12 cellular contexts compared by ENCODE assay signal in the genomic region with DNA sequence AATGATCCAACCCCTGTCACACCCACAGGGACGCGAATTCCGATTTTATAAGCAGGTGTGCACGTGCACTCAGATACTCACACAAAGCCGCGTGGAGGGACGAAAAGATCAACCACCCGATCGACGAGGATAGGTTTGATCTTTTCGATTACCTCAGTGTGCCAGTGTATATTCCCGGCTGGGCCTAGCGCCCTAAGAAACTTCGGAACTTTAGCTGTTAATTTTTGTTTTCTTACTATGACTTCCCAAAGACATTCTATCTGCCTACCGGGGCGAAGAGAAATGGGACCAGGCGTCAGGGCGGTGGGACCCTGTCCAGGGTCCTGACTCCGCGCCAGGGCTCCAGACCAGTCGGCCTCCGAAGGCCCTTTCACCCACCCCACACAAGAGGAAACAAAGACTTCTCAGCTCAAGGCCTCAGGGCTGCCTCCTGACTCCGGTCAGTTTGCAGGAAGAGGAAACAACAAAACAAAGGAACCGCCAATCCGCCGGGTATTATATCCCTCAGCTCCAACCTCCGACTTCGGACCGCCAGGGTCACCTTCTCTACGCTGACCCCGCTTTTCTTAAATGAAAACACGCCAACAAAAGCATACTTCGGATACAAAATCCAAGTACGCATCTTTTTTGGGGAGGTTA. TPM values are rescaled to one million over a fixed set of nuclear protein-coding genes. Genes with fewer than 3 reads are reported as not detected.
DNase-seq lines count a peak whose midpoint lies in the region; ATAC-seq and TF ChIP-seq lines count a peak whose summit lies in the region.
"Had no signal": no experiment of that assay in that cellular context is flagged by ENCODE, and none has a peak within 500 bp of the region (broad histone marks: within the 10 kb centered on the region; RNA-seq: fewer than 3 reads in every experiment).

No MANE protein-coding gene starts in this region.

- no peaks in the 10 kb centered on the region for H3K9me3 ChIP-seq in right lobe of liver
- H3K9me3 ChIP-seq in thoracic aorta, result no peaks in the 10 kb centered on the region

- intact Hi-C loops in right lobe of liver (cut with DNase I), result loop anchor here (5.0 to 10.0 kb wide), 4 partner anchors 181 to 671 kb away; no protein-coding TSS in a partner anchor
- intact Hi-C loops in activated CD4-positive, alpha-beta memory T cell treated with anti-CD3 and anti-CD28 coated beads for 36 hours (cut with micrococcal nuclease), result loop anchor here (5.0 to 10.0 kb wide), 2 partner anchors 801 to 934 kb away; no protein-coding TSS in a partner anchor

- no peak for DNase-seq in activated naive CD4-positive, alpha-beta T cell treated with anti-CD3 and anti-CD28 coated beads, Interleukin-2, amount 10 ng/mL, durations not matched to agents 7 days and 5 days
- DNase-seq in activated naive CD4-positive, alpha-beta T cell treated with Interleukin-2 at 50 U/mL for 16 hours, result no peak
- DNase-seq in right lobe of liver (peak in 2 of 3 donors; percentile 61 to 65), thoracic aorta (ENCODE audit: low spot score) (no peak), SK-N-DZ (ENCODE audit: low spot score) (no peak)
- DNase-seq in activated CD4-positive, alpha-beta memory T cell treated with anti-CD3 and anti-CD28 coated beads for 36 hours, result no peak
- DNase-seq: ACHN, cortex of kidney, KG1 had no signal

- no peaks in the 10 kb centered on the region for H3K9me3 Mint-ChIP-seq in activated naive CD4-positive, alpha-beta T cell treated with anti-CD3 and anti-CD28 coated beads, Interleukin-2, amount 10 ng/mL, durations not matched to agents 7 days and 5 days
- peaks cover 0 to 4% (median 0%) of the 10 kb centered on the region in 5 experiments for H3K9me3 Mint-ChIP-seq in brain
- no peaks in the 10 kb centered on the region for H3K9me3 Mint-ChIP-seq in activated CD4-positive, alpha-beta memory T cell treated with anti-CD3 and anti-CD28 coated beads for 36 hours

- H3K4me3 ChIP-seq in right lobe of liver (peak overlapping the region; percentile 66 to 82 (median 81)), thoracic aorta (peak overlapping the region; percentile 38)

- peaks cover 21% of the 10 kb centered on the region for H3K4me1 Mint-ChIP-seq in activated naive CD4-positive, alpha-beta T cell treated with anti-CD3 and anti-CD28 coated beads, Interleukin-2, amount 10 ng/mL, durations not matched to agents 7 days and 5 days
- H3K4me1 Mint-ChIP-seq in brain, result peaks cover 43% of the 10 kb centered on the region
- H3K4me1 Mint-ChIP-seq in activated CD4-positive, alpha-beta memory T cell treated with anti-CD3 and anti-CD28 coated beads for 36 hours (ENCODE audit: low read depth), result peaks cover 43% of the 10 kb centered on the region

- POLR2A ChIA-PET in activated CD4-positive, alpha-beta memory T cell treated with anti-CD3 and anti-CD28 coated beads for 36 hours (lab: Charles Lee), result interaction anchor here (0.8 kb wide), 1 partner anchor 10 kb away, joined by 3 read pairs; no protein-coding TSS in a partner anchor

- H3K27ac ChIP-seq in right lobe of liver, result peak overlapping the region; percentile 82 to 98 (median 83)
- no peak overlapping the region for H3K27ac ChIP-seq in thoracic aorta

- H3K4me1 ChIP-seq in right lobe of liver (peaks cover 0 to 44% (median 11%) of the 10 kb centered on the region in 4 donors), thoracic aorta (ENCODE audit: control insufficient read depth in 1 of 2, low read depth in 2 of 2) (peaks cover 12 to 52% of the 10 kb centered on the region in 2 donors)

- H3K27ac Mint-ChIP-seq in activated naive CD4-positive, alpha-beta T cell treated with anti-CD3 and anti-CD28 coated beads, Interleukin-2, amount 10 ng/mL, durations not matched to agents 7 days and 5 days, result peak overlapping the region; percentile 45
- peak overlapping the region in 4 of 5 experiments; percentile 2 to 83 (median 16) for H3K27ac Mint-ChIP-seq in brain
- no peak overlapping the region for H3K27ac Mint-ChIP-seq in activated CD4-positive, alpha-beta memory T cell treated with anti-CD3 and anti-CD28 coated beads for 36 hours

- no peaks in the 10 kb centered on the region for H3K27me3 ChIP-seq in right lobe of liver
- peaks cover 49% of the 10 kb centered on the region for H3K27me3 ChIP-seq in thoracic aorta (replicated peaks; ENCODE audit: insufficient read depth)

- CTCF ChIA-PET in activated naive CD4-positive, alpha-beta T cell treated with anti-CD3 and anti-CD28 coated beads, Interleukin-2, amount 10 ng/mL, durations not matched to agents 7 days and 5 days (lab: Charles Lee), result interaction anchor here (0.9 to 1.5 kb wide), 5 partner anchors 9 to 21 kb away, joined by 3 to 5 read pairs (median 4); no protein-coding TSS in a partner anchor
- CTCF ChIA-PET in activated CD4-positive, alpha-beta memory T cell treated with anti-CD3 and anti-CD28 coated beads for 36 hours (lab: Charles Lee), result interaction anchor here (1.2 to 3.3 kb wide), 3 partner anchors 12 to 22 kb away, joined by 3 to 18 read pairs (median 7); no protein-coding TSS in a partner anchor

- 7% methylated on average over 34 of the region's 34 CpGs for WGBS in right lobe of liver (ENCODE audit: insufficient coverage, low coverage, low lambda C conversion rate, missing lambda C conversion rate)

- no peak overlapping the region for H3K4me3 Mint-ChIP-seq in activated naive CD4-positive, alpha-beta T cell treated with anti-CD3 and anti-CD28 coated beads, Interleukin-2, amount 10 ng/mL, durations not matched to agents 7 days and 5 days
- peak overlapping the region; percentile 49 to 93 (median 77) for H3K4me3 Mint-ChIP-seq in brain
- no peak overlapping the region for H3K4me3 Mint-ChIP-seq in activated CD4-positive, alpha-beta memory T cell treated with anti-CD3 and anti-CD28 coated beads for 36 hours

- H3K27me3 Mint-ChIP-seq in activated naive CD4-positive, alpha-beta T cell treated with anti-CD3 and anti-CD28 coated beads, Interleukin-2, amount 10 ng/mL, durations not matched to agents 7 days and 5 days, result peaks cover 89% of the 10 kb centered on the region
- peaks cover 92% of the 10 kb centered on the region for H3K27me3 Mint-ChIP-seq in brain
- peaks cover 75% of the 10 kb centered on the region for H3K27me3 Mint-ChIP-seq in activated CD4-positive, alpha-beta memory T cell treated with anti-CD3 and anti-CD28 coated beads for 36 hours

- peak in 1 of 4 donors; percentile 3 for ATAC-seq in right lobe of liver
- no peak for ATAC-seq in thoracic aorta (ENCODE audit: insufficient number of reproducible peaks, low FRiP score, low read depth)
- no peak for ATAC-seq in GM19397 (IDR thresholded peaks at IDR 0.05; ENCODE audit: unreplicated experiment)

- TF ChIP-seq CTCF in brain (conservative IDR thresholded peaks at IDR 0.05) (no peak), right lobe of liver (IDR thresholded peaks at IDR 0.05) (no peak), thoracic aorta (IDR thresholded peaks at IDR 0.05) (no peak)

- no peak for TF ChIP-seq POLR2A in right lobe of liver (IDR thresholded peaks at IDR 0.05)

- H3K36me3 ChIP-seq in right lobe of liver, result no peaks in the 10 kb centered on the region
- H3K36me3 ChIP-seq in thoracic aorta, result no peaks in the 10 kb centered on the region

- no peaks in the 10 kb centered on the region for H3K36me3 Mint-ChIP-seq in activated naive CD4-positive, alpha-beta T cell treated with anti-CD3 and anti-CD28 coated beads, Interleukin-2, amount 10 ng/mL, durations not matched to agents 7 days and 5 days
- no peaks in the 10 kb centered on the region for H3K36me3 Mint-ChIP-seq in brain
- H3K36me3 Mint-ChIP-seq in activated CD4-positive, alpha-beta memory T cell treated with anti-CD3 and anti-CD28 coated beads for 36 hours, result no peaks in the 10 kb centered on the region

RNA-seq across cellular contexts. Expression of a gene that starts 6.8 kb away (rescaled TPM):
- polyA plus RNA-seq in brain (ENCODE audit: insufficient read depth, low read depth, low replicate concordance), result not detected
- total RNA-seq in right lobe of liver (10 to 100 TPM; 41.3 to 58.2 (median 52.5) TPM), thoracic aorta (under 1 TPM in 1 of 2 donors, not detected in 1; 0.28 TPM)
- 0.46 TPM in 1 of 2 replicates, not detected in the other for polyA plus RNA-seq in SK-N-DZ (2014; cell fraction: cytosol; rRNA removed)
- not detected in 2 replicates for polyA plus RNA-seq in SK-N-DZ (2014; cell fraction: nucleus; rRNA removed)
- total RNA-seq in activated CD4-positive, alpha-beta memory T cell treated with anti-CD3 and anti-CD28 coated beads for 36 hours, result not detected
- total RNA-seq: Daoy had no signal

Comparison
In these comparisons a context has a peak if more than half of its experiments do, and no peak if none do; other contexts are left out.
1. DNase-seq: peak in right lobe of liver (2 of 3); none in activated naive CD4-positive, alpha-beta T cell treated with anti-CD3 and anti-CD28 coated beads, Interleukin-2, amount 10 ng/mL, durations not matched to agents 7 days and 5 days (single experiment), activated naive CD4-positive, alpha-beta T cell treated with Interleukin-2 at 50 U/mL for 16 hours (single experiment), thoracic aorta (single experiment), SK-N-DZ (single experiment) and activated CD4-positive, alpha-beta memory T cell treated with anti-CD3 and anti-CD28 coated beads for 36 hours (single experiment).
2. H3K4me3 Mint-ChIP-seq: peak in brain (5 of 5); none in activated naive CD4-positive, alpha-beta T cell treated with anti-CD3 and anti-CD28 coated beads, Interleukin-2, amount 10 ng/mL, durations not matched to agents 7 days and 5 days (single experiment) and activated CD4-positive, alpha-beta memory T cell treated with anti-CD3 and anti-CD28 coated beads for 36 hours (single experiment).
3. H3K27ac ChIP-seq: peak in right lobe of liver (3 of 3); none in thoracic aorta (0 of 2).
4. RNA of a gene that starts 6.8 kb away (total RNA-seq): 41.3 to 58.2 TPM in right lobe of liver; 0.28 TPM in thoracic aorta and not detected in activated CD4-positive, alpha-beta memory T cell treated with anti-CD3 and anti-CD28 coated beads for 36 hours; every median in the first group is over 10 times any median in the second.